8 cellular contexts compared by ENCODE assay signal in genomic region chr22:42990131-42990838, GRCh38. TPM values are rescaled to one million over a fixed set of nuclear protein-coding genes. Genes with fewer than 3 reads are reported as not detected.
DNase-seq lines count a peak whose midpoint lies in the region; ATAC-seq, FAIRE-seq and TF ChIP-seq lines count a peak whose summit lies in the region.

No MANE protein-coding gene starts in this region.

- no peak overlapping the region for H3K4me2 ChIP-seq in HepG2 (ENCODE audit: low read depth, low read length)

- H3K36me3 ChIP-seq in HepG2 (replicated peaks in 1 of 2; ENCODE audit: control insufficient read depth in 1 of 2, insufficient read depth in 2 of 2, low read length in 2 of 2) = 0 out of 5 replicates have a peak, but pooled peaks cover 0 to 3% of the 10 kb centered on the region in 2 experiments
- H3K36me3 ChIP-seq in uterus = no peaks in the 10 kb centered on the region

- H3K27ac Mint-ChIP-seq in HFFc6 = peak overlapping the region; percentile 97

- peaks cover 80% of the 10 kb centered on the region for H3K79me2 ChIP-seq in HepG2 (ENCODE audit: insufficient read depth, low read length)

- no peak for ATAC-seq in HepG2
- no peak for ATAC-seq in HG03025 (IDR thresholded peaks at IDR 0.05; ENCODE audit: low FRiP score, unreplicated experiment)
- ATAC-seq in GM18505 (IDR thresholded peaks at IDR 0.05; ENCODE audit: unreplicated experiment) = no peak

- TF ChIP-seq EP300 in HepG2 (IDR thresholded peaks at IDR 0.05; ENCODE audit: low read depth in 2 of 2, low read length in 2 of 2) (no peak), HepG2 (CRISPR knock-in tag; IDR thresholded peaks at IDR 0.05; ENCODE audit: borderline replicate concordance) (no peak)

- no peak overlapping the region for H3K9ac ChIP-seq in HepG2 (ENCODE audit: insufficient read depth, low read depth, low read length)

- TF ChIP-seq CTCF in AG04449 (IDR thresholded peaks at IDR 0.05; ENCODE audit: insufficient read depth, low read length, missing control alignments) (peak; percentile 60), HFFc6 (IDR thresholded peaks at IDR 0.05) (peak; percentile 74), HepG2 (CRISPR knock-in tag; IDR thresholded peaks at IDR 0.05) (peak; percentile 38), uterus (IDR thresholded peaks at IDR 0.05) (no peak)

- no peaks in the 10 kb centered on the region for H3K27me3 Mint-ChIP-seq in HFFc6 (ENCODE audit: insufficient read depth)

- H3K36me3 Mint-ChIP-seq in HFFc6 (ENCODE audit: low read depth) = peaks cover 16% of the 10 kb centered on the region

- no peaks in the 10 kb centered on the region for H3K27me3 ChIP-seq in HepG2 (ENCODE audit: control insufficient read depth in 1 of 2, insufficient read depth in 2 of 2, low read length in 2 of 2)
- no peaks in the 10 kb centered on the region for H3K27me3 ChIP-seq in uterus

- 83% methylated on average over 8 of the region's 9 CpGs for WGBS in HepG2 (ENCODE audit: low lambda C conversion rate)

- CTCF ChIA-PET in AG04449 (lab: Yijun Ruan, JAX) = interaction anchor here (0.5 to 3.5 kb wide), 20 partner anchors 9 to 368 kb away, joined by 3 to 23 read pairs (median 4); partner anchors contain the start of gene PACSIN2
- CTCF ChIA-PET in HepG2 (lab: Yijun Ruan, JAX; ENCODE audit: low intra/inter-chr PET ratio, low total read pairs) = interaction anchor here (1.6 kb wide), 1 partner anchor 63 kb away, joined by 3 read pairs; no protein-coding TSS in a partner anchor

- peak; percentile 37; the same call in 1 of the 2 replicates for TF ChIP-seq RAD21 in HepG2 (CRISPR knock-in tag; IDR thresholded peaks at IDR 0.05)

- intact Hi-C loops in HepG2 (cut with micrococcal nuclease; ENCODE audit: unreplicated experiment) (loop anchor here (5.0 to 10.0 kb wide), 2 partner anchors 42 to 45 kb away; no protein-coding TSS in a partner anchor), uterus (cut with DNase I; ENCODE audit: low total_unique reads) (no loop called here)

- in situ Hi-C loops in HepG2 (cut with HindIII; ENCODE audit: extremely low pct_ligation_motif_present, low pct_unique_long_range_greater_than_20kb) = loop anchor here (5.0 kb wide), 1 partner anchor 48 kb away; no protein-coding TSS in a partner anchor

- no peak overlapping the region for H2AFZ ChIP-seq in HepG2 (ENCODE audit: low read length)

- peaks cover 83% of the 10 kb centered on the region for H3K4me1 Mint-ChIP-seq in HFFc6 (ENCODE audit: low read depth)

- no peak overlapping the region; the same call in 1 of the 2 replicates for H3K4me3 ChIP-seq in AG04449 (ENCODE audit: low read depth, low read length)
- no peak overlapping the region for H3K4me3 ChIP-seq in HepG2 (replicated peaks in 1 of 3; ENCODE audit: insufficient read depth in 1 of 3, low read depth in 2 of 3, low read length in 3 of 3)
- H3K4me3 ChIP-seq in uterus = no peak overlapping the region

- DNase-seq in AG04449 (ENCODE audit: low read depth, low spot score) (peak; percentile 63), HFFc6 (peak; percentile 92), HepG2 (ENCODE audit: low spot score) (peak; percentile 45), cortex of kidney (lab: John Stamatoyannopoulos, UW) (no peak), uterus (no peak)

- no peaks in the 10 kb centered on the region for H3K9me3 Mint-ChIP-seq in HFFc6

- H3K4me3 Mint-ChIP-seq in HFFc6 = peak overlapping the region; percentile 83

- peak; percentile 78 for FAIRE-seq in HepG2 (lab: Jason Lieb, UNC)

- TF ChIP-seq POLR2A in HepG2 (IDR thresholded peaks at IDR 0.05; ENCODE audit: insufficient read depth in 1 of 2, low read depth in 2 of 2, low read length in 2 of 2) (no peak), GM18505 (IDR thresholded peaks at IDR 0.05; ENCODE audit: borderline replicate concordance, extremely low read depth, insufficient read depth, insufficient read length) (no peak), uterus (IDR thresholded peaks at IDR 0.05) (no peak)

- POLR2A ChIA-PET in AG04449 (lab: Yijun Ruan, JAX) (interaction anchor here (0.6 to 2.5 kb wide), 9 partner anchors 12 to 196 kb away, joined by 3 to 25 read pairs (median 5); partner anchors contain the start of genes ARFGAP3 and PACSIN2), HepG2 (lab: Yijun Ruan, JAX) (interaction anchor here (1.0 to 5.8 kb wide), 5 partner anchors 15 to 60 kb away, joined by 4 to 101 read pairs (median 8); partner anchors contain the start of gene PACSIN2)

- no peaks in the 10 kb centered on the region for H3K9me3 ChIP-seq in HepG2 (ENCODE audit: low read length)
- no peaks in the 10 kb centered on the region for H3K9me3 ChIP-seq in uterus

- BruUV-seq in HepG2 (replicated peaks; lab: Mats Ljungman, UMichigan) = no TSS peak

- H3K27ac ChIP-seq in angular gyrus (ENCODE audit: low read depth, low read length) = peak overlapping the region; percentile 25
- no peak overlapping the region for H3K27ac ChIP-seq in HepG2 (ENCODE audit: extremely low read length, insufficient read depth, low read length)
- no peak overlapping the region for H3K27ac ChIP-seq in uterus

- H4K20me1 ChIP-seq in HepG2 (ENCODE audit: insufficient read depth, low read length) = peaks cover 23% of the 10 kb centered on the region

- H3K4me1 ChIP-seq in HepG2 (ENCODE audit: insufficient read depth, low read length) (peaks cover 94% of the 10 kb centered on the region), uterus (peaks cover 0 to 11% of the 10 kb centered on the region in 2 donors)

TF ChIP-seq in HepG2, 621 proteins besides CTCF, POLR2A, EP300 and RAD21 (continues in another document):
- TF ChIP-seq ZNF850 (CRISPR knock-in tag; conservative IDR thresholded peaks at IDR 0.05) (no peak), ZNF615 (CRISPR knock-in tag; IDR thresholded peaks at IDR 0.05; ENCODE audit: borderline replicate concordance) (no peak), PRDM4 (CRISPR knock-in tag; IDR thresholded peaks at IDR 0.05; ENCODE audit: borderline replicate concordance) (no peak)

RNA-seq across cellular contexts. Expression of gene PACSIN2, which starts 24.7 kb away (rescaled TPM):
- total RNA-seq in HFFc6 (2021; fragmentation: NEBNext Ultra II Directional; extraction: Animal tissue kit (Norgen Biotek cat#: 25700)) = 10 to 100 TPM; 69.8 to 97.3 (median 76.2) TPM
- total RNA-seq in HepG2 (2016; rRNA removed; fragmentation: Illumina TruSeq; extraction: Trizol) = 54.1 and 65.1 TPM in 2 replicates
- total RNA-seq in HepG2 (2016; cell fraction: cytosol; rRNA removed; fragmentation: Illumina TruSeq; extraction: Trizol; ENCODE audit: low read depth) = 5.4 and 5.7 TPM in 2 replicates
- 53.7 and 62.1 TPM in 2 replicates for total RNA-seq in HepG2 (2016; cell fraction: insoluble cytoplasmic fraction; rRNA removed; fragmentation: Illumina TruSeq; extraction: Trizol)
- total RNA-seq in HepG2 (2016; cell fraction: membrane; rRNA removed; fragmentation: Illumina TruSeq; extraction: Trizol) = 15.4 and 16.7 TPM in 2 replicates
- total RNA-seq in HepG2 (2016; cell fraction: nucleus; rRNA removed; fragmentation: Illumina TruSeq; extraction: Trizol) = 35.2 and 37.4 TPM in 2 replicates
- polyA plus RNA-seq in HepG2 (2011; rRNA removed) = 64.1 and 68.8 TPM in 2 replicates
- 70.2 and 76.7 TPM in 2 replicates for polyA plus RNA-seq in HepG2 (2011; cell fraction: cytosol; rRNA removed)
- 42.1 and 45.1 TPM in 2 replicates for polyA plus RNA-seq in HepG2 (2011; cell fraction: nucleus; rRNA removed)
- 42.2 and 49.5 TPM in 2 replicates for polyA plus RNA-seq in HepG2 (2012)
- polyA plus RNA-seq in HepG2 (2016; cell fraction: cytosol; fragmentation: Illumina TruSeq; extraction: Trizol; ENCODE audit: low read depth) = 3.1 and 3.5 TPM in 2 replicates
- 60.9 and 68.0 TPM in 2 replicates for polyA plus RNA-seq in HepG2 (2016; cell fraction: insoluble cytoplasmic fraction; fragmentation: Illumina TruSeq; extraction: Trizol; ENCODE audit: low read depth)
- 8.6 and 9.2 TPM in 2 replicates for polyA plus RNA-seq in HepG2 (2016; cell fraction: membrane; fragmentation: Illumina TruSeq; extraction: Trizol; ENCODE audit: low read depth)
- 40.7 and 42.6 TPM in 2 replicates for polyA plus RNA-seq in HepG2 (2016; cell fraction: nucleus; fragmentation: Illumina TruSeq; extraction: Trizol; ENCODE audit: insufficient read depth, low read depth)
- polyA minus RNA-seq in HepG2 (2011; rRNA and poly(A)+ RNA removed; ENCODE audit: low replicate concordance) = 20.8 and 43.5 TPM in 2 replicates
- polyA minus RNA-seq in HepG2 (2011; cell fraction: cytosol; rRNA and poly(A)+ RNA removed) = 26.2 and 26.4 TPM in 2 replicates
- 29.3 and 33.6 TPM in 2 replicates for polyA minus RNA-seq in HepG2 (2011; cell fraction: nucleus; rRNA and poly(A)+ RNA removed)
- 10 to 100 TPM; 34.4 to 66.1 (median 48.0) TPM for total RNA-seq in uterus

Comparison
In these comparisons a context has a peak if more than half of its experiments do, and no peak if none do; other contexts are left out.
1. DNase-seq: peak in AG04449 (single experiment), HFFc6 (single experiment) and HepG2 (single experiment); none in cortex of kidney (single experiment) and uterus (0 of 2).
2. CTCF ChIP-seq: peak in AG04449 (single experiment), HFFc6 (single experiment) and HepG2 (single experiment); none in uterus (0 of 4).